Comparison of ENCODE assay signal across 9 cellular contexts in the genomic region with DNA sequence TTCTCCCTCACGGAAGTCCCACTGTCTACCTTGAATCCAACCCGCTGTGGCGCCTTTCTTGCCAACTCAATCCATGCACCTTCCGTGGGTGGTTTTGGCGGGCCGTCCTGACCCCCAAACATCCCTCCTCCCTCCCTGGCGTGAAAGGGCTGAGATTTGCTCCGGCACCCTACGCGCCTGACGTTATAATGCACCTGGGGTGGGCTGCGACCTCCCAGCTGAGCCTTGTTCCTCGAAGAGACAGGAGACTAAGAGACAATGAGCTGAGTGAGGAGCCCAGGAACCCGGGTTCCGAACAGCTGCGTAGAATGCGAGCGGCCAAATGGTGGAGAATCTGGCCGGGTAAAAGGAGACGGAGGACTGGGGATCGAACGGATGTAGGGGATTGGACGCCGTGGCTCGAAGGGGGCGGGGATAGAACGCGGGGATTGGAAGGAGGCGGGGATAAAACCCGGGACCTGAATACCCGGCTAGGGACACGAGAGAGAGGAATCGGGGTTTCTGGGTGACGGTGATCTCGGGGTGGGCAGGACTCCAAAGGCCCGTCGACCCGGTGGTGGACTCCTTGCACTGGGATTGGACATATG. TPM values are rescaled to one million over a fixed set of nuclear protein-coding genes. Genes with fewer than 3 reads are reported as not detected.
DNase-seq lines count a peak whose midpoint lies in the region; ATAC-seq and TF ChIP-seq lines count a peak whose summit lies in the region.
"Had no signal": no experiment of that assay in that cellular context is flagged by ENCODE, and none has a peak within 500 bp of the region (broad histone marks: within the 10 kb centered on the region; RNA-seq: fewer than 3 reads in every experiment).

A gene (plus strand): TSS at position 461 of the 587 bp plus-strand sequence. CDS start 1,137 bp downstream, outside the sequence.

- no peaks in the 10 kb centered on the region for H3K9me3 ChIP-seq in naive thymus-derived CD4-positive, alpha-beta T cell (ENCODE audit: control insufficient read depth in 2 of 3, low read length in 3 of 3)
- H3K9me3 ChIP-seq in subcutaneous abdominal adipose tissue (ENCODE audit: control insufficient read depth in 5 of 5, low read length in 5 of 5): no peaks in the 10 kb centered on the region

- peak within 1 kb of the TSS; percentile 44 for H3K27ac ChIP-seq in naive thymus-derived CD4-positive, alpha-beta T cell (ENCODE audit: low read depth, low read length)
- peak within 1 kb of the TSS; percentile 30 for H3K27ac ChIP-seq in subcutaneous abdominal adipose tissue (ENCODE audit: low read depth, low read length)
- H3K27ac ChIP-seq: VCaP had no signal

- H3K4me1 Mint-ChIP-seq in naive thymus-derived CD4-positive, alpha-beta T cell: peaks cover 19 to 38% (median 25%) of the 10 kb centered on the region in 7 donors

- intact Hi-C loops in naive thymus-derived CD4-positive, alpha-beta T cell (cut with micrococcal nuclease): loop anchor here (1.0 to 5.0 kb wide), 4 partner anchors 10 to 77 kb away; a partner anchor contains a TSS

- no peaks in the 10 kb centered on the region for H3K27me3 ChIP-seq in naive thymus-derived CD4-positive, alpha-beta T cell (ENCODE audit: control insufficient read depth in 2 of 2, insufficient read depth in 2 of 2, low read length in 2 of 2)
- H3K27me3 ChIP-seq in subcutaneous abdominal adipose tissue (ENCODE audit: control insufficient read depth in 5 of 5, insufficient read depth in 4 of 5, low read length in 5 of 5): peaks cover 10 to 33% (median 21%) of the 10 kb centered on the region in 5 donors

- H3K9ac ChIP-seq in subcutaneous abdominal adipose tissue (ENCODE audit: low read length in 5 of 5): peak within 1 kb of the TSS in 3 of 5 donors; percentile 27 to 68 (median 50)

- peaks cover 0 to 3% (median 0%) of the 10 kb centered on the region in 11 donors for H3K9me3 Mint-ChIP-seq in naive thymus-derived CD4-positive, alpha-beta T cell

- POLR2A ChIA-PET in naive thymus-derived CD4-positive, alpha-beta T cell (lab: Charles Lee): interaction anchor here (0.5 to 1.2 kb wide), 3 partner anchors 9 to 240 kb away, joined by 3 to 4 read pairs (median 3); a partner anchor contains a TSS

- H3K4me3 ChIP-seq in fibroblast of villous mesenchyme (ENCODE audit: low read depth, low read length) (peak within 1 kb of the TSS; percentile 65), subcutaneous abdominal adipose tissue (ENCODE audit: low read depth in 1 of 5, low read length in 5 of 5) (peak within 1 kb of the TSS; percentile 43 to 75 (median 66))
- peak within 1 kb of the TSS; percentile 45 for H3K4me3 ChIP-seq in naive thymus-derived CD4-positive, alpha-beta T cell (ENCODE audit: low read length)

- H3K4me1 ChIP-seq in naive thymus-derived CD4-positive, alpha-beta T cell (ENCODE audit: control insufficient read depth in 2 of 2, insufficient read depth in 2 of 2, low read length in 2 of 2): peaks cover 4 to 12% of the 10 kb centered on the region in 2 donors
- peaks cover 6 to 54% (median 40%) of the 10 kb centered on the region in 5 donors for H3K4me1 ChIP-seq in subcutaneous abdominal adipose tissue (ENCODE audit: control insufficient read depth in 5 of 5, insufficient read depth in 5 of 5, low read length in 5 of 5)

- H3K27me3 Mint-ChIP-seq in naive thymus-derived CD4-positive, alpha-beta T cell: peaks cover 5 to 15% (median 9%) of the 10 kb centered on the region in 5 donors

- H3K4me3 Mint-ChIP-seq in naive thymus-derived CD4-positive, alpha-beta T cell: peak within 1 kb of the TSS; percentile 82 to 98 (median 86)

- H3K36me3 ChIP-seq in naive thymus-derived CD4-positive, alpha-beta T cell (ENCODE audit: control insufficient read depth in 2 of 3, insufficient read depth in 3 of 3, low read length in 3 of 3): peaks cover 0 to 22% (median 0%) of the 10 kb centered on the region in 3 experiments
- peaks cover 0 to 22% (median 16%) of the 10 kb centered on the region in 5 donors for H3K36me3 ChIP-seq in subcutaneous abdominal adipose tissue (ENCODE audit: control insufficient read depth in 5 of 5, insufficient read depth in 5 of 5, low read length in 5 of 5)

- DNase-seq in GM03348 (ENCODE audit: low spot score) (peak; percentile 92), NCI-H524 treated with DMSO at 0.1 percent for 48 hours (lab: John Stamatoyannopoulos, UW) (peak; percentile 63), fibroblast of villous mesenchyme (ENCODE audit: low read depth) (peak; percentile 74), GOT3 (lab: John Stamatoyannopoulos, UW) (no peak)
- DNase-seq in activated naive CD4-positive, alpha-beta T cell treated with Interleukin-2 at 50 U/mL for 16 hours: peak; percentile 59
- peak in 7 of 9 donors; percentile 31 to 65 (median 46) for DNase-seq in naive thymus-derived CD4-positive, alpha-beta T cell

- H3K36me3 Mint-ChIP-seq in naive thymus-derived CD4-positive, alpha-beta T cell: peaks cover 0 to 4% (median 0%) of the 10 kb centered on the region in 5 donors

- ATAC-seq in naive thymus-derived CD4-positive, alpha-beta T cell: peak; percentile 71
- ATAC-seq in HG03280 (IDR thresholded peaks at IDR 0.05; ENCODE audit: unreplicated experiment): no peak

- CTCF ChIA-PET in naive thymus-derived CD4-positive, alpha-beta T cell (lab: Charles Lee): interaction anchor here (0.6 to 1.3 kb wide), 3 partner anchors 13 to 390 kb away, joined by 4 to 7 read pairs (median 5); no protein-coding TSS in a partner anchor

- H3K27ac Mint-ChIP-seq in naive thymus-derived CD4-positive, alpha-beta T cell: peak within 1 kb of the TSS; percentile 6 to 84 (median 45)

- TF ChIP-seq CTCF in fibroblast of villous mesenchyme (IDR thresholded peaks at IDR 0.05; ENCODE audit: insufficient read depth, low read depth, low read length): no peak

RNA-seq across cellular contexts. Expression of the gene that starts here (rescaled TPM):
- total RNA-seq in fibroblast of villous mesenchyme: 20.0 and 32.0 TPM in 2 replicates
- total RNA-seq in naive thymus-derived CD4-positive, alpha-beta T cell: 1 to 10 TPM in 4 of 5 experiments, under 1 TPM in 1; 0.96 to 6.0 (median 1.5) TPM
- 1 to 10 TPM in 1 of 2 donors, not detected in 1; 1.7 TPM for polyA plus RNA-seq in naive thymus-derived CD4-positive, alpha-beta T cell
